19 cellular contexts compared by ENCODE assay signal in the genomic region with DNA sequence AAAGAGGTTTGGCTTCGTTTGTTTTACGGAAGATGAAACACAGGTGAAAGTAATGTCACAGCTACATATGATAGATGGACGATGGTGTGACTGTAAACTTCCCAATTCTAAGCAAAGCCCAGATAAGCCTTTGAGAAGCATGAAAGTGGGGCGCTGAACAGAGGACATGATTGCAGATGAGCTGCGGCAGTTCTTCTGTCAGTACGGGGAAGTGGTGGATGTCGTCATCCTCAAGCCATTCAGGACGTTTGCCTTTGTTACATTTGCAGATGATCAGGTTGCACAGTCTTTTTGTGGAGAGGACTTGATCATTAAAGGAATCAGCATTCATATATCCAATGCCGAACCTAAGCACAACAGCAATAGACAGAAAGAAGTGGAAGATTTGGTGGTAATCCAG.
"Had no signal": no experiment of that assay in that cellular context is flagged by ENCODE, and none has a peak within 500 bp of the region (broad histone marks: within the 10 kb centered on the region; RNA-seq: fewer than 3 reads in every experiment).

No MANE protein-coding gene starts in this region.

- DNase-seq: effector memory CD8-positive, alpha-beta T cell; esophagus squamous epithelium; foreskin fibroblast; left colon; mammary epithelial cell; mucosa of descending colon; naive thymus-derived CD8-positive, alpha-beta T cell; psoas muscle; retina; right lobe of liver; stimulated activated CD4-positive, alpha-beta T cell treated with anti-CD3 and anti-CD28 coated beads, Interleukin-4, amount 100 ng/mL, for 1 hour; stimulated activated CD8-positive, alpha-beta memory T cell treated with anti-CD3 and anti-CD28 coated beads, Interleukin-4, amount 100 ng/mL, for 48 hours; stimulated activated naive CD8-positive, alpha-beta T cell treated with anti-CD3 and anti-CD28 coated beads, Interleukin-15, Interleukin-2, amounts not matched to agents 100 U/mL and 50 U/mL, for 24 hours; thyroid gland; uterus had no signal

- H3K4me1 Mint-ChIP-seq: naive thymus-derived CD8-positive, alpha-beta T cell; stimulated activated effector memory CD8-positive, alpha-beta T cell treated with anti-CD3 and anti-CD28 coated beads, Interleukin-12 subunit alpha, Interleukin-12 subunit beta, amount 100 ng/mL, for 72 hours had no signal

- ATAC-seq: effector memory CD8-positive, alpha-beta T cell; gastroesophageal sphincter; left colon; mucosa of descending colon; naive thymus-derived CD8-positive, alpha-beta T cell; psoas muscle; right lobe of liver; stimulated activated effector memory CD8-positive, alpha-beta T cell treated with anti-CD3 and anti-CD28 coated beads, Interleukin-12 subunit alpha, Interleukin-12 subunit beta, amount 100 ng/mL, for 72 hours; stimulated activated naive CD8-positive, alpha-beta T cell treated with anti-CD3 and anti-CD28 coated beads, Interleukin-15, Interleukin-2, amounts not matched to agents 100 U/mL and 50 U/mL, for 24 hours had no signal

- H3K27ac Mint-ChIP-seq: dendritic cell treated with granulocyte-macrophage colony-stimulating factor and Interleukin-4, amounts not matched to agents 40 ng/mL and 50 ng/mL, for 4 days; effector memory CD8-positive, alpha-beta T cell; naive thymus-derived CD8-positive, alpha-beta T cell; stimulated activated effector memory CD8-positive, alpha-beta T cell treated with anti-CD3 and anti-CD28 coated beads, Interleukin-12 subunit alpha, Interleukin-12 subunit beta, amount 100 ng/mL, for 72 hours; type B pancreatic cell had no signal

- H3K9me3 Mint-ChIP-seq: stimulated activated effector memory CD8-positive, alpha-beta T cell treated with anti-CD3 and anti-CD28 coated beads, Interleukin-12 subunit alpha, Interleukin-12 subunit beta, amount 100 ng/mL, for 72 hours; type B pancreatic cell had no signal

- H3K27me3 Mint-ChIP-seq: dendritic cell treated with granulocyte-macrophage colony-stimulating factor and Interleukin-4, amounts not matched to agents 40 ng/mL and 50 ng/mL, for 4 days; type B pancreatic cell had no signal

- H3K4me3 Mint-ChIP-seq: dendritic cell treated with granulocyte-macrophage colony-stimulating factor and Interleukin-4, amounts not matched to agents 40 ng/mL and 50 ng/mL, for 4 days; effector memory CD8-positive, alpha-beta T cell; naive thymus-derived CD8-positive, alpha-beta T cell; stimulated activated effector memory CD8-positive, alpha-beta T cell treated with anti-CD3 and anti-CD28 coated beads, Interleukin-12 subunit alpha, Interleukin-12 subunit beta, amount 100 ng/mL, for 72 hours; type B pancreatic cell had no signal

- H3K36me3 Mint-ChIP-seq: stimulated activated effector memory CD8-positive, alpha-beta T cell treated with anti-CD3 and anti-CD28 coated beads, Interleukin-12 subunit alpha, Interleukin-12 subunit beta, amount 100 ng/mL, for 72 hours; type B pancreatic cell had no signal
